ENCODE assay signal across 8 cellular contexts in the genomic region with DNA sequence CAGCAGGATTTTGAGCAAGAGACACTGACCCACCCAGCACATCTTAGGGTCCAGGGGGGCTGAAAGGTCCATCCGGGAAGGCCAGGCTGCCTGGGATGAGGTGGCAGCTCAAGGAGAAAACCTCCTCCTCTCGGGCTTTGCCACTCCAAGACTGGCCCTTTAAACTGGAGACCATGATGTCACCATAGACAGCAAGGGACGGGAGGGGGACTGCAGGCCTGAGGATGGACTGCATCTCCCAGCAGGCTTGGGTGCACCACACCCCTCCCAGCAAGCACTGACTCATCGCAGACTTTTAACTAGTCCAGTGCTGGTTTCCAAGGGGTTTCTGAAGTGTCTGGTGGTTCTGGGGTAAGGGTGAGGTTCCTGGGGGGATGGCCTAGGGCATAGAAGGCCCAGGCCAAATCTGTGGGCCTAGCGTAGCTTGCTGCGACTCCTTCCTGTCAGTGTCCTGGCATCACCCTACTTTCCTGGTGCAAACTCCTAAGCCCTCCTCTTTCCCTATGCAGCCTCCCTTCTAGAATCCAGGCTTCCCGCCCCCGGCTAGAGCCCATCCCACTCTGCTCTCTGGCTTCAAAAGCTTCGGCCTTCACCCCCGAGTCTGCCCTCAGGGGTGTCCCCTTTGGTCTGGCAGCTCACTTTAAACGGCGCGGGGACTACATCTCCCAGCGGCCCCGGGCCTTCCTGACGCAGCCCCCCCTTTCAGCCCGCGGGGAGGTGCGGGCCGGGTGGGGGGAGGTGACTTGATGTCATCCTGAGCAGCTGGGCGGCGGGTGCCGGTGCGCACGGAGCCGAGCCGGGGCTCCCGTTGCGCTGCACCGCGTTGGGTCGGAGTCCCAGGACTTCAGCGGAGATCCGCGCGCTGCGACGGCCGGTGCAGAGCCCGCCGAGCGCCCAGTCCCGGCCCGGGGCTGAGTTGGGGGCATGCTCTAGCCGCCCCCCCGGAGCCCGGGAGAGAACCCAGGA. TPM values are rescaled to one million over a fixed set of nuclear protein-coding genes. Genes with fewer than 3 reads are reported as not detected.
DNase-seq lines count a peak whose midpoint lies in the region; ATAC-seq and TF ChIP-seq lines count a peak whose summit lies in the region.

PPP2R5B (plus strand) TSS at position 746 of the 966 bp plus-strand sequence. CDS start 1,046 bp downstream, outside the sequence.

- CTCF ChIA-PET in mammary epithelial cell (lab: Charles Lee; ENCODE audit: low non-redundant PET) = no interaction called here

- H3K27me3 ChIP-seq in ACC112 (ENCODE audit: insufficient read depth, low read length) = no peaks in the 10 kb centered on the region
- H3K27me3 ChIP-seq in mammary epithelial cell (ENCODE audit: insufficient read depth, low read length) = no peaks in the 10 kb centered on the region
- H3K27me3 ChIP-seq in iPS-20b (ENCODE audit: insufficient read depth, low read length) = peaks cover 8% of the 10 kb centered on the region; the same call in 1 of the 2 replicates
- H3K27me3 ChIP-seq in skeletal muscle tissue (ENCODE audit: control insufficient read depth in 3 of 3, insufficient read depth in 3 of 3, low read length in 3 of 3) = no peaks in the 10 kb centered on the region

- WGBS in mammary epithelial cell (ENCODE audit: low coverage, missing lambda C conversion rate) = 3% methylated on average over 10 of the region's 47 CpGs

- H3K4me3 ChIP-seq in ACC112 (ENCODE audit: low read depth, low read length) = peak within 1 kb of the TSS; percentile 82
- H3K4me3 ChIP-seq in WI38 (ENCODE audit: low read depth, low read length) = peak within 1 kb of the TSS; percentile 93
- peak within 1 kb of the TSS; percentile 77 to 88 (median 78) for H3K4me3 ChIP-seq in mammary epithelial cell (replicated peaks in 1 of 3; ENCODE audit: insufficient read depth in 1 of 3, low read depth in 2 of 3, low read length in 3 of 3)
- peak within 1 kb of the TSS; percentile 63 for H3K4me3 ChIP-seq in iPS-20b (ENCODE audit: low read length)
- H3K4me3 ChIP-seq in skeletal muscle tissue (ENCODE audit: low read length in 3 of 3) = peak within 1 kb of the TSS; percentile 85 to 98 (median 88)

- peak; percentile 93 for DNase-seq in NCI-H2227 treated with DMSO at 0.1 percent for 48 hours (lab: John Stamatoyannopoulos, UW)
- peak; percentile 88 for DNase-seq in mammary epithelial cell

- no peaks in the 10 kb centered on the region for H4K20me1 ChIP-seq in mammary epithelial cell (ENCODE audit: insufficient read depth, low read length)

- ATAC-seq in GM18909 (IDR thresholded peaks at IDR 0.05; ENCODE audit: poor library complexity, unreplicated experiment) = peak; percentile 84
- ATAC-seq in HG03175 (IDR thresholded peaks at IDR 0.05; ENCODE audit: unreplicated experiment) = peak; percentile 86

- peak within 1 kb of the TSS; percentile 57 for H3K9ac ChIP-seq in mammary epithelial cell (ENCODE audit: insufficient read depth, low read length)
- peak within 1 kb of the TSS; percentile 59; the same call in 1 of the 2 replicates for H3K9ac ChIP-seq in iPS-20b (ENCODE audit: low read depth, low read length)
- peak within 1 kb of the TSS; percentile 91 to 99 (median 92) for H3K9ac ChIP-seq in skeletal muscle tissue (ENCODE audit: low read depth in 1 of 3, low read length in 3 of 3)

- intact Hi-C loops in mammary epithelial cell (cut with micrococcal nuclease) = loop anchor here (1.0 to 5.0 kb wide), 6 partner anchors 46 to 257 kb away; partner anchors contain the start of genes CAPN1, SNX15 and ZNHIT2

- H3K79me2 ChIP-seq in ACC112 (ENCODE audit: control insufficient read depth, insufficient read depth, low read length, unreplicated experiment) = peaks cover 5% of the 10 kb centered on the region
- peaks cover 7% of the 10 kb centered on the region for H3K79me2 ChIP-seq in mammary epithelial cell (ENCODE audit: insufficient read depth, low read length)

- H3K36me3 ChIP-seq in ACC112 (ENCODE audit: insufficient read depth, low read length) (no peaks in the 10 kb centered on the region), mammary epithelial cell (ENCODE audit: insufficient read depth, low read length) (no peaks in the 10 kb centered on the region), iPS-20b (ENCODE audit: insufficient read depth, low read depth, low read length) (no peaks in the 10 kb centered on the region), skeletal muscle tissue (ENCODE audit: control insufficient read depth in 3 of 3, insufficient read depth in 3 of 3, low read length in 3 of 3) (peaks cover 15 to 20% (median 19%) of the 10 kb centered on the region in 3 donors)

- H2AFZ ChIP-seq in ACC112 (ENCODE audit: low read length, unreplicated experiment) (peak within 1 kb of the TSS; percentile 97), mammary epithelial cell (ENCODE audit: low read depth, low read length) (peak within 1 kb of the TSS; percentile 98)

- TF ChIP-seq CTCF in WI38 (IDR thresholded peaks at IDR 0.05; ENCODE audit: low read depth, low read length) (no peak), mammary epithelial cell (conservative IDR thresholded peaks at IDR 0.05 in 1 of 2, IDR thresholded peaks at IDR 0.05 in 1 of 2; ENCODE audit: extremely low read depth in 1 of 2, insufficient read depth in 1 of 2, low read depth in 1 of 2, low read length in 2 of 2) (no peak)

- H3K4me2 ChIP-seq in mammary epithelial cell (ENCODE audit: insufficient read depth, low read depth, low read length) = peak within 1 kb of the TSS; percentile 84

- in situ Hi-C loops in mammary epithelial cell (cut with MboI; ENCODE audit: low sequenced_read_pairs in 2 of 2) = no loop called here

- H3K9me3 ChIP-seq in mammary epithelial cell (replicated peaks; ENCODE audit: insufficient read depth, low read length) = no peaks in the 10 kb centered on the region
- no peaks in the 10 kb centered on the region for H3K9me3 ChIP-seq in iPS-20b (ENCODE audit: insufficient read depth, low read depth, low read length)
- H3K9me3 ChIP-seq in skeletal muscle tissue (ENCODE audit: control insufficient read depth in 3 of 3, low read length in 3 of 3) = no peaks in the 10 kb centered on the region

- BruUV-seq in mammary epithelial cell (replicated peaks; lab: Mats Ljungman, UMichigan) = TSS peak; percentile 33

- dilution Hi-C loops in mammary epithelial cell (cut with HindIII; ENCODE audit: low sequenced_read_pairs) = no loop called here

- H3K27ac ChIP-seq in ACC112 (ENCODE audit: low read depth, low read length) = peak within 1 kb of the TSS; percentile 57
- H3K27ac ChIP-seq in mammary epithelial cell (ENCODE audit: insufficient read depth, low read depth, low read length) = peak within 1 kb of the TSS; percentile 70
- no peak within 1 kb of the TSS for H3K27ac ChIP-seq in iPS-20b (ENCODE audit: low read length)
- peak within 1 kb of the TSS; percentile 98 for H3K27ac ChIP-seq in skeletal muscle tissue (ENCODE audit: low read depth, low read length)

- H3K4me1 ChIP-seq in ACC112 (ENCODE audit: control insufficient read depth, insufficient read depth, low read length, unreplicated experiment) = no peaks in the 10 kb centered on the region
- peaks cover 10% of the 10 kb centered on the region for H3K4me1 ChIP-seq in mammary epithelial cell (ENCODE audit: insufficient read depth, low read length)
- peaks cover 3% of the 10 kb centered on the region; the same call in 1 of the 2 replicates for H3K4me1 ChIP-seq in iPS-20b (ENCODE audit: insufficient read depth, low read length)
- H3K4me1 ChIP-seq in skeletal muscle tissue (ENCODE audit: control insufficient read depth in 3 of 3, insufficient read depth in 3 of 3, low read length in 3 of 3) = peaks cover 25 to 27% (median 27%) of the 10 kb centered on the region in 3 donors

RNA-seq across cellular contexts. Expression of gene PPP2R5B, which starts in this region (rescaled TPM):
- total RNA-seq in mammary epithelial cell (10 to 100 TPM; 13.8 to 32.7 TPM), skeletal muscle tissue (6.3 TPM)
- polyA plus RNA-seq in mammary epithelial cell = 11.4 TPM
- 14.2 TPM for polyA minus RNA-seq in mammary epithelial cell
